8 cellular contexts compared by ENCODE assay signal in genomic region chr9:4640027-4640426, GRCh38. TPM values are rescaled to one million over a fixed set of nuclear protein-coding genes. Genes with fewer than 3 reads are reported as not detected.
A peak's percentile ranks its signal among the peaks of the same experiment; 100 is the strongest.
DNase-seq lines count a peak whose midpoint lies in the region; ATAC-seq lines count a peak whose summit lies in the region.

No MANE protein-coding gene starts in this region.

- ATAC-seq in activated T-cell treated with anti-CD3 and anti-CD28 coated beads, Interleukin-2, amount 50 U/mL, for 4 hours = no peak
- no peak for ATAC-seq in HG02981 (IDR thresholded peaks at IDR 0.05; ENCODE audit: unreplicated experiment)
- no peak for ATAC-seq in HG03378 (IDR thresholded peaks at IDR 0.05; ENCODE audit: unreplicated experiment)

- H3K36me3 Mint-ChIP-seq in activated T-cell treated with anti-CD3 and anti-CD28 coated beads, Interleukin-2, amount 50 U/mL, for 4 hours (ENCODE audit: insufficient read depth) = no peaks in the 10 kb centered on the region
- peaks cover 0 to 7% (median 0%) of the 10 kb centered on the region in 3 donors for H3K36me3 Mint-ChIP-seq in immature natural killer cell

- no peaks in the 10 kb centered on the region for H3K9me3 Mint-ChIP-seq in activated T-cell treated with anti-CD3 and anti-CD28 coated beads, Interleukin-2, amount 50 U/mL, for 4 hours
- H3K9me3 Mint-ChIP-seq in immature natural killer cell = peaks cover 0 to 2% (median 0%) of the 10 kb centered on the region in 6 donors

- H3K27ac Mint-ChIP-seq in immature natural killer cell = no peak overlapping the region

- H3K4me3 Mint-ChIP-seq in activated T-cell treated with anti-CD3 and anti-CD28 coated beads, Interleukin-2, amount 50 U/mL, for 4 hours = no peak overlapping the region
- H3K4me3 Mint-ChIP-seq in immature natural killer cell = no peak overlapping the region

- H3K27me3 Mint-ChIP-seq in activated T-cell treated with anti-CD3 and anti-CD28 coated beads, Interleukin-2, amount 50 U/mL, for 4 hours (ENCODE audit: low read depth) = no peaks in the 10 kb centered on the region
- peaks cover 0 to 9% (median 7%) of the 10 kb centered on the region in 3 donors for H3K27me3 Mint-ChIP-seq in immature natural killer cell (ENCODE audit: low read depth in 3 of 3)

- peaks cover 3% of the 10 kb centered on the region for H3K4me1 Mint-ChIP-seq in activated T-cell treated with anti-CD3 and anti-CD28 coated beads, Interleukin-2, amount 50 U/mL, for 4 hours (ENCODE audit: low read depth)
- no peaks in the 10 kb centered on the region for H3K4me1 Mint-ChIP-seq in immature natural killer cell

- DNase-seq in NCI-H524 (lab: John Stamatoyannopoulos, UW) (peak; percentile 0 to 23), NCI-H524 treated with DMSO at 0.1 percent for 48 hours (lab: John Stamatoyannopoulos, UW) (no peak), NCI-H2081 (lab: John Stamatoyannopoulos, UW) (peak; percentile 38 to 60), immature natural killer cell (peak in 2 of 3 donors; percentile 11 to 17), cerebellum (ENCODE audit: low spot score) (no peak)
- peak; percentile 39 for DNase-seq in activated T-cell treated with anti-CD3 and anti-CD28 coated beads, Interleukin-2, amount 50 U/mL, for 4 hours

RNA-seq across cellular contexts. Expression of gene PLPP6, which starts 22.1 kb away (rescaled TPM):
- total RNA-seq in activated T-cell treated with anti-CD3 and anti-CD28 coated beads, Interleukin-2, amount 50 U/mL, for 4 hours = 1 to 10 TPM; 3.0 to 3.6 (median 3.1) TPM
- 1 to 10 TPM in 2 of 3 donors, not detected in 1; 1.9 to 3.4 TPM for polyA plus RNA-seq in immature natural killer cell
- total RNA-seq in cerebellum = 10.6 TPM

RNA-seq across cellular contexts. Expression of gene SPATA6L, which starts 26.3 kb away (rescaled TPM):
- total RNA-seq in activated T-cell treated with anti-CD3 and anti-CD28 coated beads, Interleukin-2, amount 50 U/mL, for 4 hours = under 1 TPM in 2 of 3 donors, not detected in 1; 0.30 to 0.50 TPM
- polyA plus RNA-seq in immature natural killer cell = 1 to 10 TPM in 1 of 3 donors, under 1 TPM in 1, not detected in 1; 0.49 to 1.3 TPM
- 12.0 TPM for total RNA-seq in cerebellum

RNA-seq across cellular contexts. Expression of gene CDC37L1, which starts 39.3 kb away (rescaled TPM):
- total RNA-seq in activated T-cell treated with anti-CD3 and anti-CD28 coated beads, Interleukin-2, amount 50 U/mL, for 4 hours = 10 to 100 TPM; 14.7 to 16.6 (median 16.2) TPM
- 10 to 100 TPM in 2 of 3 donors, 1 to 10 TPM in 1; 8.4 to 11.6 (median 11.0) TPM for polyA plus RNA-seq in immature natural killer cell
- total RNA-seq in cerebellum = 20.1 TPM

Comparison
In these comparisons a context has a peak if more than half of its experiments do, and no peak if none do; other contexts are left out.
1. DNase-seq: peak in NCI-H524 (2 of 2), NCI-H2081 (2 of 2), activated T-cell treated with anti-CD3 and anti-CD28 coated beads, Interleukin-2, amount 50 U/mL, for 4 hours (single experiment) and immature natural killer cell (2 of 3); none in NCI-H524 treated with DMSO at 0.1 percent for 48 hours (single experiment) and cerebellum (single experiment).